ENCODE assay signal across 1 cellular context in genomic region chr14:23017091-23017490, GRCh38.
TF ChIP-seq lines count a peak whose summit lies in the region.

No MANE protein-coding gene starts in this region.

TF ChIP-seq in HepG2, 621 proteins besides CTCF, POLR2A, EP300 and RAD21:
- TF ChIP-seq ZNF800 (CRISPR knock-in tag; IDR thresholded peaks at IDR 0.05) (no peak), IKZF1 (IDR thresholded peaks at IDR 0.05) (no peak), SRSF9 (IDR thresholded peaks at IDR 0.05; ENCODE audit: borderline replicate concordance, insufficient read depth, low read depth, low read length, poor library complexity, severe bottlenecking) (no peak), ATF7 (IDR thresholded peaks at IDR 0.05) (peak; percentile 34; the same call in 1 of the 2 replicates), ATF7 (CRISPR knock-in tag; IDR thresholded peaks at IDR 0.05) (no peak), PHB2 (IDR thresholded peaks at IDR 0.05; ENCODE audit: partially characterized antibody) (no peak), ZNF121 (CRISPR knock-in tag; IDR thresholded peaks at IDR 0.05) (0 out of 2 replicates have a peak, but pooled peaks have one; percentile 14), LBX2 (CRISPR knock-in tag; IDR thresholded peaks at IDR 0.05; ENCODE audit: borderline replicate concordance) (no peak)
TF ChIP-seq in HepG2: peak in this region for 2.
